ENCODE assay signal across 39 cellular contexts in genomic region chr19:11787536-11787935, GRCh38. TPM values are rescaled to one million over a fixed set of nuclear protein-coding genes. Genes with fewer than 3 reads are reported as not detected.
"Had no signal": no experiment of that assay in that cellular context is flagged by ENCODE, and none has a peak within 500 bp of the region (broad histone marks: within the 10 kb centered on the region; RNA-seq: fewer than 3 reads in every experiment).

No MANE protein-coding gene starts in this region.

- H3K27ac Mint-ChIP-seq: activated naive CD4-positive, alpha-beta T cell treated with anti-CD3 and anti-CD28 coated beads for 36 hours; activated naive CD4-positive, alpha-beta T cell treated with anti-CD3 and anti-CD28 coated beads, Interleukin-2, amount 10 ng/mL, durations not matched to agents 7 days and 5 days; activated naive CD4-positive, alpha-beta T cell treated with anti-CD3 and anti-CD28 coated beads, Interleukin-2, amount 50 U/mL, for 24 hours; activated naive CD4-positive, alpha-beta T cell treated with anti-CD3 and anti-CD28 coated beads, Interleukin-2, amount 50 U/mL, for 72 hours; activated naive CD8-positive, alpha-beta T cell; activated naive CD8-positive, alpha-beta T cell treated with anti-CD3 and anti-CD28 coated beads for 36 hours; activated naive CD8-positive, alpha-beta T cell treated with anti-CD3 and anti-CD28 coated beads, Interleukin-2, amount 10 ng/mL, durations not matched to agents 7 days and 5 days; activated naive CD8-positive, alpha-beta T cell treated with anti-CD3 and anti-CD28 coated beads, Interleukin-2, amount 50 U/mL, for 24 hours; activated T-cell treated with anti-CD3 and anti-CD28 coated beads, Interleukin-2, amount 50 U/mL, for 24 hours; activated T-cell treated with anti-CD3 and anti-CD28 coated beads, Interleukin-2, amount 50 U/mL, for 72 hours; activated T-helper 1 cell treated with anti-CD3 and anti-CD28 coated beads, Interleukin-12 subunit alpha, Interleukin-12 subunit beta, Interleukin-2, Interleukin-4 antibody, amounts not matched to agents 30 ng/mL and 10 ng/mL and 1 ng/mL, durations not matched to agents 14 hours and 24 hours and 36 hours; activated T-helper 17 cell treated with anti-CD3 and anti-CD28 coated beads, Interleukin-2, amount 50 U/mL, for 72 hours; brain had no signal

- H3K4me3 ChIP-seq: adrenal gland, ascending aorta, body of pancreas, breast epithelium, cardiac muscle cell had no signal

- DNase-seq: activated effector memory CD4-positive, alpha-beta T cell treated with anti-CD3 and anti-CD28 coated beads, Interleukin-2, amount 50 U/mL, for 16 hours; activated effector memory CD4-positive, alpha-beta T cell treated with Interleukin-2 at 50 U/mL for 16 hours; activated gamma-delta T cell; activated gamma-delta T cell treated with Interleukin-2 at 50 U/mL for 16 hours; activated naive CD4-positive, alpha-beta T cell; activated naive CD4-positive, alpha-beta T cell treated with anti-CD3 and anti-CD28 coated beads for 36 hours; activated naive CD4-positive, alpha-beta T cell treated with anti-CD3 and anti-CD28 coated beads, Interleukin-2, amount 10 ng/mL, durations not matched to agents 7 days and 5 days; activated naive CD4-positive, alpha-beta T cell treated with anti-CD3 and anti-CD28 coated beads, Interleukin-2, amount 50 U/mL, for 16 hours; activated naive CD4-positive, alpha-beta T cell treated with Interleukin-2 at 50 U/mL for 16 hours; activated naive CD8-positive, alpha-beta T cell treated with anti-CD3 and anti-CD28 coated beads for 36 hours; activated naive CD8-positive, alpha-beta T cell treated with anti-CD3 and anti-CD28 coated beads, Interleukin-2, amount 10 ng/mL, durations not matched to agents 7 days and 5 days; activated naive CD8-positive, alpha-beta T cell treated with anti-CD3 and anti-CD28 coated beads, Interleukin-2, amount 50 U/mL, for 24 hours; activated T-cell treated with anti-CD3 and anti-CD28 coated beads for 4 hours; activated T-cell treated with anti-CD3 and anti-CD28 coated beads, Interleukin-2, amount 50 U/mL, for 1 hour; activated T-cell treated with anti-CD3 and anti-CD28 coated beads, Interleukin-2, amount 50 U/mL, for 24 hours; activated T-cell treated with anti-CD3 and anti-CD28 coated beads, Interleukin-2, amount 50 U/mL, for 4 hours; activated T-cell treated with anti-CD3 and anti-CD28 coated beads, Interleukin-2, amount 50 U/mL, for 48 hours; activated T-cell treated with anti-CD3 and anti-CD28 coated beads, Interleukin-2, amount 50 U/mL, for 72 hours; adrenal gland; amniotic stem cell; amygdala; anterior cingulate cortex; aorta; body of pancreas; brain microvascular endothelial cell; caudate nucleus; central memory CD4-positive, alpha-beta T cell; cerebellar nuclear complex had no signal

- H3K4me1 Mint-ChIP-seq: activated naive CD4-positive, alpha-beta T cell treated with anti-CD3 and anti-CD28 coated beads, Interleukin-2, amount 10 ng/mL, durations not matched to agents 7 days and 5 days; activated naive CD4-positive, alpha-beta T cell treated with anti-CD3 and anti-CD28 coated beads, Interleukin-2, amount 50 U/mL, for 24 hours; activated naive CD8-positive, alpha-beta T cell treated with anti-CD3 and anti-CD28 coated beads for 36 hours; activated naive CD8-positive, alpha-beta T cell treated with anti-CD3 and anti-CD28 coated beads, Interleukin-2, amount 10 ng/mL, durations not matched to agents 7 days and 5 days; activated naive CD8-positive, alpha-beta T cell treated with anti-CD3 and anti-CD28 coated beads, Interleukin-2, amount 50 U/mL, for 24 hours; activated T-helper 17 cell treated with anti-CD3 and anti-CD28 coated beads, Interleukin-2, amount 50 U/mL, for 72 hours; brain; central memory CD8-positive, alpha-beta T cell had no signal

- H3K4me1 ChIP-seq: adrenal gland, ascending aorta, body of pancreas, breast epithelium had no signal

- H3K27me3 ChIP-seq: adrenal gland, ascending aorta, body of pancreas, brain microvascular endothelial cell, breast epithelium, cardiac muscle cell had no signal

- H3K27ac ChIP-seq: adrenal gland, ascending aorta, body of pancreas, brain microvascular endothelial cell, breast epithelium, cardiac muscle cell had no signal

- H3K27me3 Mint-ChIP-seq: activated naive CD4-positive, alpha-beta T cell treated with anti-CD3 and anti-CD28 coated beads, Interleukin-2, amount 10 ng/mL, durations not matched to agents 7 days and 5 days; activated naive CD4-positive, alpha-beta T cell treated with anti-CD3 and anti-CD28 coated beads, Interleukin-2, amount 50 U/mL, for 24 hours; activated naive CD8-positive, alpha-beta T cell; activated naive CD8-positive, alpha-beta T cell treated with anti-CD3 and anti-CD28 coated beads for 36 hours; activated naive CD8-positive, alpha-beta T cell treated with anti-CD3 and anti-CD28 coated beads, Interleukin-2, amount 50 U/mL, for 24 hours; activated T-cell treated with anti-CD3 and anti-CD28 coated beads, Interleukin-2, amount 50 U/mL, for 24 hours; activated T-helper 17 cell treated with anti-CD3 and anti-CD28 coated beads, Interleukin-2, amount 50 U/mL, for 72 hours; brain; central memory CD8-positive, alpha-beta T cell had no signal

- H3K36me3 ChIP-seq: adrenal gland, brain microvascular endothelial cell, breast epithelium, cardiac muscle cell had no signal

- ATAC-seq: activated naive CD4-positive, alpha-beta T cell treated with anti-CD3 and anti-CD28 coated beads, Interleukin-2, amount 50 U/mL, for 72 hours; activated naive CD8-positive, alpha-beta T cell treated with anti-CD3 and anti-CD28 coated beads, Interleukin-2, amount 50 U/mL, for 24 hours; activated T-cell treated with anti-CD3 and anti-CD28 coated beads, Interleukin-2, amount 50 U/mL, for 4 hours; activated T-cell treated with anti-CD3 and anti-CD28 coated beads, Interleukin-2, amount 50 U/mL, for 72 hours; activated T-helper 17 cell treated with anti-CD3 and anti-CD28 coated beads, Interleukin-2, amount 50 U/mL, for 72 hours; body of pancreas had no signal

- H3K4me3 Mint-ChIP-seq: activated naive CD4-positive, alpha-beta T cell treated with anti-CD3 and anti-CD28 coated beads for 36 hours; activated naive CD4-positive, alpha-beta T cell treated with anti-CD3 and anti-CD28 coated beads, Interleukin-2, amount 10 ng/mL, durations not matched to agents 7 days and 5 days; activated naive CD4-positive, alpha-beta T cell treated with anti-CD3 and anti-CD28 coated beads, Interleukin-2, amount 50 U/mL, for 24 hours; activated naive CD8-positive, alpha-beta T cell; activated naive CD8-positive, alpha-beta T cell treated with anti-CD3 and anti-CD28 coated beads for 36 hours; activated naive CD8-positive, alpha-beta T cell treated with anti-CD3 and anti-CD28 coated beads, Interleukin-2, amount 10 ng/mL, durations not matched to agents 7 days and 5 days; activated naive CD8-positive, alpha-beta T cell treated with anti-CD3 and anti-CD28 coated beads, Interleukin-2, amount 50 U/mL, for 24 hours; activated T-cell treated with anti-CD3 and anti-CD28 coated beads, Interleukin-2, amount 50 U/mL, for 24 hours; activated T-cell treated with anti-CD3 and anti-CD28 coated beads, Interleukin-2, amount 50 U/mL, for 4 hours; activated T-cell treated with anti-CD3 and anti-CD28 coated beads, Interleukin-2, amount 50 U/mL, for 72 hours; activated T-helper 1 cell treated with anti-CD3 and anti-CD28 coated beads, Interleukin-12 subunit alpha, Interleukin-12 subunit beta, Interleukin-2, Interleukin-4 antibody, amounts not matched to agents 30 ng/mL and 10 ng/mL and 1 ng/mL, durations not matched to agents 14 hours and 24 hours and 36 hours; activated T-helper 17 cell treated with anti-CD3 and anti-CD28 coated beads, Interleukin-2, amount 50 U/mL, for 72 hours; brain; central memory CD8-positive, alpha-beta T cell had no signal

RNA-seq across cellular contexts. Expression of gene ZNF491, which starts 10.8 kb away (rescaled TPM):
- total RNA-seq: ascending aorta, astrocyte had no signal

RNA-seq across cellular contexts. Expression of gene ZNF441, which starts 20.7 kb away (rescaled TPM):
- total RNA-seq: astrocyte had no signal

RNA-seq across cellular contexts. Expression of gene ZNF440, which starts 26.5 kb away (rescaled TPM):
- total RNA-seq: astrocyte had no signal
